Comparison of ENCODE assay signal across 1 cellular context in genomic region chr1:11977625-11978024, GRCh38.
TF ChIP-seq lines count a peak whose summit lies in the region.

No MANE protein-coding gene starts in this region.

TF ChIP-seq in HepG2, 621 proteins besides CTCF, POLR2A, EP300 and RAD21:
- TF ChIP-seq GLMP (CRISPR knock-in tag; IDR thresholded peaks at IDR 0.05; ENCODE audit: borderline replicate concordance) = no peak
- TF ChIP-seq GMEB2 (CRISPR knock-in tag; IDR thresholded peaks at IDR 0.05; ENCODE audit: low read depth) = no peak
- TF ChIP-seq POLR2G (IDR thresholded peaks at IDR 0.05; ENCODE audit: low read depth, low read length) = 0 out of 2 replicates have a peak, but pooled peaks have one; percentile 31
TF ChIP-seq in HepG2: peak in this region for 1.
